27 cellular contexts compared by ENCODE assay signal in genomic region chr3:98759629-98760028, GRCh38. TPM values are rescaled to one million over a fixed set of nuclear protein-coding genes. Genes with fewer than 3 reads are reported as not detected.
"Had no signal": no experiment of that assay in that cellular context is flagged by ENCODE, and none has a peak within 500 bp of the region (broad histone marks: within the 10 kb centered on the region; RNA-seq: fewer than 3 reads in every experiment).

No MANE protein-coding gene starts in this region.

- H3K9me3 ChIP-seq: adrenal gland, body of pancreas, breast epithelium had no signal

- H3K27ac ChIP-seq: adrenal gland, body of pancreas, breast epithelium, WERI-Rb-1 had no signal

- H3K9me3 Mint-ChIP-seq: activated CD4-positive, alpha-beta T cell treated with anti-CD3 and anti-CD28 coated beads, Interleukin-2, amount 10 ng/mL, durations not matched to agents 24 days and 14 days; activated CD8-positive, alpha-beta T cell treated with anti-CD3 and anti-CD28 coated beads for 36 hours; activated naive CD4-positive, alpha-beta T cell treated with anti-CD3 and anti-CD28 coated beads for 36 hours; activated naive CD4-positive, alpha-beta T cell treated with anti-CD3 and anti-CD28 coated beads, Interleukin-2, amount 50 U/mL, for 72 hours; activated T-helper 2 cell treated with anti-CD3 and anti-CD28 coated beads, Interferon-gamma antibody, Interleukin-2, Interleukin-4, amounts not matched to agents 10 μg/mL and 5 μg/mL and 100 μg/mL, durations not matched to agents 14 hours and 24 hours and 36 hours had no signal

- H3K4me3 ChIP-seq: adrenal gland, body of pancreas, breast epithelium had no signal

- H3K4me1 Mint-ChIP-seq: activated CD4-positive, alpha-beta T cell treated with anti-CD3 and anti-CD28 coated beads, Interleukin-2, amount 10 ng/mL, durations not matched to agents 24 days and 14 days had no signal

- H3K36me3 ChIP-seq: adrenal gland, breast epithelium, WERI-Rb-1 had no signal

- H3K27ac Mint-ChIP-seq: activated CD4-positive, alpha-beta T cell treated with anti-CD3 and anti-CD28 coated beads, Interleukin-2, amount 10 ng/mL, durations not matched to agents 24 days and 14 days; activated CD8-positive, alpha-beta T cell treated with anti-CD3 and anti-CD28 coated beads for 36 hours; activated naive CD4-positive, alpha-beta T cell treated with anti-CD3 and anti-CD28 coated beads for 36 hours; activated naive CD4-positive, alpha-beta T cell treated with anti-CD3 and anti-CD28 coated beads, Interleukin-2, amount 50 U/mL, for 72 hours; activated T-helper 2 cell treated with anti-CD3 and anti-CD28 coated beads, Interferon-gamma antibody, Interleukin-2, Interleukin-4, amounts not matched to agents 10 μg/mL and 5 μg/mL and 100 μg/mL, durations not matched to agents 14 hours and 24 hours and 36 hours had no signal

- H3K36me3 Mint-ChIP-seq: activated naive CD4-positive, alpha-beta T cell treated with anti-CD3 and anti-CD28 coated beads, Interleukin-2, amount 50 U/mL, for 72 hours had no signal

- ATAC-seq: activated CD8-positive, alpha-beta T cell treated with anti-CD3 and anti-CD28 coated beads for 36 hours; activated naive CD4-positive, alpha-beta T cell treated with anti-CD3 and anti-CD28 coated beads, Interleukin-2, amount 50 U/mL, for 72 hours; body of pancreas had no signal

- DNase-seq: activated CD4-positive, alpha-beta T cell treated with anti-CD3 and anti-CD28 coated beads, Interleukin-2, amount 10 ng/mL, durations not matched to agents 24 days and 14 days; activated CD4-positive, alpha-beta T cell treated with anti-CD3 and anti-CD28 coated beads, Interleukin-2, amount 50 U/mL, for 4 hours; activated CD8-positive, alpha-beta T cell treated with anti-CD3 and anti-CD28 coated beads for 36 hours; activated gamma-delta T cell; activated naive CD4-positive, alpha-beta T cell treated with anti-CD3 and anti-CD28 coated beads for 36 hours; activated T-cell treated with anti-CD3 and anti-CD28 coated beads, Interleukin-2, amount 50 U/mL, for 1 hour; adrenal gland; body of pancreas; MV-4-11; NCI-H1092; NCI-H1436 treated with DMSO at 0.1 percent for 48 hours; NCI-H1694 treated with DMSO at 0.1 percent for 48 hours; NCI-H2029; NCI-H2107; NCI-H2171; NCI-H510A; NCI-H526; NCI-H748 treated with DMSO at 0.1 percent for 48 hours; Right ventricle myocardium superior; T1000; WERI-Rb-1 had no signal

- H3K4me1 ChIP-seq: breast epithelium had no signal

- H3K4me3 Mint-ChIP-seq: activated CD4-positive, alpha-beta T cell treated with anti-CD3 and anti-CD28 coated beads, Interleukin-2, amount 10 ng/mL, durations not matched to agents 24 days and 14 days; activated CD8-positive, alpha-beta T cell treated with anti-CD3 and anti-CD28 coated beads for 36 hours; activated naive CD4-positive, alpha-beta T cell treated with anti-CD3 and anti-CD28 coated beads for 36 hours had no signal

- H3K27me3 ChIP-seq: adrenal gland, body of pancreas, breast epithelium had no signal

RNA-seq across cellular contexts. Expression of gene ST3GAL6, which starts 3.5 kb away (rescaled TPM):
- total RNA-seq: activated CD4-positive, alpha-beta T cell treated with anti-CD3 and anti-CD28 coated beads, Interleukin-2, amount 10 ng/mL, durations not matched to agents 24 days and 14 days; activated CD8-positive, alpha-beta memory T cell treated with anti-CD3 and anti-CD28 coated beads for 36 hours; activated CD8-positive, alpha-beta T cell treated with anti-CD3 and anti-CD28 coated beads for 36 hours; activated naive CD4-positive, alpha-beta T cell treated with anti-CD3 and anti-CD28 coated beads for 36 hours; T-helper 1 cell treated with Interleukin-12 subunit alpha and Interleukin-12 subunit beta and Interleukin-4 antibody, amounts not matched to agents 30 ng/mL and 1 ng/mL, for 36 hours; T-helper 2 cell treated with Interferon-gamma antibody and Interleukin-4, amounts not matched to agents 100 ng/mL and 5 ng/mL, for 36 hours had no signal
